ENCODE assay signal across 8 cellular contexts in the genomic region with DNA sequence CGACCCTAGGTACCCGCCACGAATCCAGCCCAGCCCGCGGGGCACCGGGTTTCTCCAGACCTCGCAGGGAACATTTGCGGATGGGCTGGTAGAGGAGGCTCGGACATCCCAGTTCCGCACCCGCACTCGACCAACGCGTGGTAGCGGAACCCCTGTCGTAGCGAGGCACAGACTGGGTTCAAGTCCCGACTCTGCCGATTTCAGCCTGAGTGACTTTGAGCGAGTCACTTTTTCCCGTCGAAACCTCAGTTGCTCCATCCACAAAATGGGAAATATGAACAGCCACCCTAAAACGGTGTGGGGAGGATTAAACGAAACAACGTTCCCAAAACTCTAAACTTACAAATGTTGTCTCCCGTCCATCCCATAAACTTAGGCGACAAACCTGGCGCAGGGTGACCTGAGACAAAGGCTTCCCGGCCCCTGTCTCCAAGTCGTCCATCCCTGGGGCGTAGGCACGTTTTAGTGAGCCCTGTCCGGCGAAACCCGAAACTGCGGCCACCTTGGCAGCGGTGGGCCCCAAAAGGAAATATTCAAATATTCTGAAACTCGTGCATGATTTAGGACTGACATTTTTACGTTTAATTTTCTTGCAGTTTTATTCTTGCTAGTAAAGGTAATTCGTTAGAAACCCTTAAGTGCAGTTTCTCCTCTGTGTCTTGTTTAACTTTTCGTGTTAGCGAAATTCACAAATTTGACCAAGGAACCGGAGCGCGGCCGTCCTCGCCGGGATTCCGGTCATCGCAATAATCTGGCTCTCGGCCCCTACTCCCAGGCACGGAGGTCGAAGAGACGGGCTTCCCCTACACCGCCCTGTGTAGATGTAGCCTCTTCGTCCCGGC. TPM values are rescaled to one million over a fixed set of nuclear protein-coding genes. Genes with fewer than 3 reads are reported as not detected.
DNase-seq lines count a peak whose midpoint lies in the region; ATAC-seq, FAIRE-seq and TF ChIP-seq lines count a peak whose summit lies in the region.

No MANE protein-coding gene starts in this region.

- peak overlapping the region; percentile 92 for H3K4me2 ChIP-seq in Loucy (ENCODE audit: low read depth, low read length, poor library complexity, severe bottlenecking)

- no peak for TF ChIP-seq CTCF in Loucy (conservative IDR thresholded peaks at IDR 0.05; ENCODE audit: low read length)
- no peak for TF ChIP-seq CTCF in kidney (IDR thresholded peaks at IDR 0.05; ENCODE audit: borderline replicate concordance, extremely low read depth, insufficient read depth)

- no peaks in the 10 kb centered on the region for H3K9me2 ChIP-seq in Loucy (replicated peaks; ENCODE audit: low read depth, low read length)

- H3K27ac ChIP-seq in angular gyrus (ENCODE audit: low read depth, low read length) = peak overlapping the region; percentile 59
- peak overlapping the region; percentile 96 to 97 for H3K27ac ChIP-seq in kidney (ENCODE audit: low read depth in 2 of 2, low read length in 2 of 2)

- FAIRE-seq in kidney (lab: Jason Lieb, UNC) = no peak

- peak overlapping the region; percentile 73 for H2AFZ ChIP-seq in Loucy (ENCODE audit: low read length)

- no peak for ATAC-seq in GM19397 (IDR thresholded peaks at IDR 0.05; ENCODE audit: unreplicated experiment)
- ATAC-seq in HG02759 (IDR thresholded peaks at IDR 0.05; ENCODE audit: unreplicated experiment) = no peak

- DNase-seq in kidney (peak; percentile 81), mucosa of gallbladder (ENCODE audit: low spot score) (no peak)
- DNase-seq in stimulated activated CD4-positive, alpha-beta T cell treated with anti-CD3 and anti-CD28 coated beads, Interleukin-4, amount 100 ng/mL, for 48 hours (ENCODE audit: low read depth in 2 of 2) = peak; percentile 19 to 32

- H4K20me1 ChIP-seq in Loucy (ENCODE audit: insufficient read depth, low read length, poor library complexity, severe bottlenecking) = peaks cover 24% of the 10 kb centered on the region

- no peaks in the 10 kb centered on the region for H3K27me3 ChIP-seq in Loucy (ENCODE audit: insufficient read depth, low read length, poor library complexity, severe bottlenecking)

- H3K36me3 ChIP-seq in ES-I3 (ENCODE audit: insufficient read depth, low read length) (no peaks in the 10 kb centered on the region), Loucy (ENCODE audit: insufficient read depth, low read length) (no peaks in the 10 kb centered on the region), kidney (ENCODE audit: control insufficient read depth in 1 of 2, insufficient read depth in 2 of 2, low read length in 2 of 2) (peaks cover 0 to 4% of the 10 kb centered on the region in 2 donors)

- H3K4me3 ChIP-seq in Loucy (ENCODE audit: low read length, poor library complexity, severe bottlenecking) (peak overlapping the region; percentile 99), kidney (ENCODE audit: low read length in 2 of 2) (peak overlapping the region; percentile 88 to 92)

- H3K9ac ChIP-seq in ES-I3 (ENCODE audit: low read depth, low read length) (peak overlapping the region; percentile 49), Loucy (ENCODE audit: low read depth, low read length, poor library complexity, severe bottlenecking) (peak overlapping the region; percentile 99), kidney (ENCODE audit: low read length in 2 of 2) (peak overlapping the region; percentile 87 to 97)

- H3F3A ChIP-seq in Loucy (ENCODE audit: low read depth) = peaks cover 7% of the 10 kb centered on the region

- no peaks in the 10 kb centered on the region for H3K9me3 ChIP-seq in ES-I3 (ENCODE audit: control insufficient read depth, insufficient read depth, low read length)
- H3K9me3 ChIP-seq in Loucy (ENCODE audit: insufficient read depth, low read depth, low read length) = no peaks in the 10 kb centered on the region
- H3K9me3 ChIP-seq in kidney (ENCODE audit: control insufficient read depth in 1 of 2, low read length in 2 of 2) = no peaks in the 10 kb centered on the region

- peaks cover 46% of the 10 kb centered on the region for H3K79me2 ChIP-seq in Loucy (ENCODE audit: insufficient read depth, low read length)

- intact Hi-C loops in kidney (cut with DNase I) = no loop called here

- H3K4me1 ChIP-seq in ES-I3 (ENCODE audit: insufficient read depth, low read length) (peaks cover 16% of the 10 kb centered on the region; the same call in 1 of the 2 replicates), Loucy (ENCODE audit: insufficient read depth, low read length, poor library complexity, severe bottlenecking) (peaks cover 39% of the 10 kb centered on the region), kidney (ENCODE audit: control insufficient read depth in 1 of 2, insufficient read depth in 1 of 2, low read depth in 1 of 2, low read length in 2 of 2) (peaks cover 16 to 30% of the 10 kb centered on the region in 2 donors)

RNA-seq across cellular contexts. Expression of gene MLLT6, which starts 2.0 kb away (rescaled TPM):
- total RNA-seq in kidney (199 TPM), mucosa of gallbladder (175 TPM)
- 34.3 TPM for polyA plus RNA-seq in kidney (ENCODE audit: insufficient read depth, low read depth, low replicate concordance)

RNA-seq across cellular contexts. Expression of gene CISD3, which starts 27.0 kb away (rescaled TPM):
- total RNA-seq in kidney (37.7 TPM), mucosa of gallbladder (51.5 TPM)
- 152 TPM for polyA plus RNA-seq in kidney (ENCODE audit: insufficient read depth, low read depth, low replicate concordance)

RNA-seq across cellular contexts. Expression of gene EPOP, which starts 28.4 kb away (rescaled TPM):
- total RNA-seq in kidney (1.3 TPM), mucosa of gallbladder (2.8 TPM)
- 0.49 TPM for polyA plus RNA-seq in kidney (ENCODE audit: insufficient read depth, low read depth, low replicate concordance)

RNA-seq across cellular contexts. Expression of gene PCGF2, which starts 45.0 kb away (rescaled TPM):
- total RNA-seq in kidney = 62.2 TPM
- polyA plus RNA-seq in kidney (ENCODE audit: insufficient read depth, low read depth, low replicate concordance) = 111 TPM
- total RNA-seq in mucosa of gallbladder = 52.3 TPM

RNA-seq across cellular contexts. Expression of gene PSMB3, which starts 49.4 kb away (rescaled TPM):
- 156 TPM for total RNA-seq in kidney
- polyA plus RNA-seq in kidney (ENCODE audit: insufficient read depth, low read depth, low replicate concordance) = 347 TPM
- total RNA-seq in mucosa of gallbladder = 119 TPM

Comparison
In these comparisons a context has a peak if more than half of its experiments do, and no peak if none do; other contexts are left out.
1. H3K9ac ChIP-seq: peak in every context shown above with its lines; median percentile 99 in Loucy; 92 in kidney; 49 in ES-I3.